19 cellular contexts compared by ENCODE assay signal in the genomic region with DNA sequence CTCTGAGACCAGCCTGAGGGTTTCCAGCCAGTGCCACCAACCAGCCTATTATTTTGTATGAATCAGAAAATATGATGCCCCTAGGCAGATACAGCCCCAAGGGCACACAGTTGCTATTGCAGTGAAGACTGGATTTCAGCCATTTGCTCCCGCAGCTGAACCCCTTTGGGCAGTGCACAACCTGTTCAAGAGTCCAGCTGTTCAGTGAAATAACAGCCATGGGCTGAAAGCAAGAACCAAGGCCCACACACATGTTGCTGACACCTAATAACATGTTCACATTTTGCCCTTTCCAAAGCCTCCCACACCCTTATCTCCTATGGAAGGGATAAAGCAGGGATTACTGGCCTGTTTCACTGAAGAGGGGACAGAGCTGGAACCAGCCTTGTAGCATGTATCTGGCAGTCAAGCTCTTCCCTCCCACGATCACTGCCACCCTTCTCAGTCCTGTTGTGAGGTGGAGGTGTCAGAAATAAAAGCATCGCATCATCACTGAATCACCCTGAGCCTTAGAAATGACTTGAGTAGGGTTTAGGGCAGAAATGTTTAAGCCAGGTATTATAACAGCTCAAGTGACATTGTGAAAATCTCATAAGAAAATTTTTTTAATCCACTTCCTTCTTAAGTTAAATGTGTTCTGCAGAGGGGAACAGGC.
A peak's percentile ranks its signal among the peaks of the same experiment; 100 is the strongest.
DNase-seq lines count a peak whose midpoint lies in the region; ATAC-seq and TF ChIP-seq lines count a peak whose summit lies in the region.
"Had no signal": no experiment of that assay in that cellular context is flagged by ENCODE, and none has a peak within 500 bp of the region (broad histone marks: within the 10 kb centered on the region; RNA-seq: fewer than 3 reads in every experiment).

No MANE protein-coding gene starts in this region.

- no peak overlapping the region for H3K27ac Mint-ChIP-seq in activated CD8-positive, alpha-beta T cell treated with anti-CD3 and anti-CD28 coated beads for 36 hours
- no peak overlapping the region for H3K27ac Mint-ChIP-seq in activated CD8-positive, alpha-beta T cell treated with anti-CD3 and anti-CD28 coated beads, Interleukin-2, amount 10 ng/mL, durations not matched to agents 7 days and 5 days
- H3K27ac Mint-ChIP-seq in neural crest cell (ENCODE audit: unreplicated experiment) = peak overlapping the region; percentile 38
- H3K27ac Mint-ChIP-seq: CD8-positive, alpha-beta memory T cell; GM23338 had no signal

- no peaks in the 10 kb centered on the region for H3K36me3 ChIP-seq in HEK293 (ENCODE audit: control insufficient read depth in 2 of 2, insufficient read depth in 1 of 2, low read length in 2 of 2)
- no peaks in the 10 kb centered on the region for H3K36me3 ChIP-seq in WERI-Rb-1
- H3K36me3 ChIP-seq: BLaER1 had no signal

- no peaks in the 10 kb centered on the region for H3K27me3 ChIP-seq in WERI-Rb-1 (ENCODE audit: insufficient read depth, low read depth, severe bottlenecking)
- H3K27me3 ChIP-seq: BLaER1 had no signal

- no peak overlapping the region for H3K4me3 Mint-ChIP-seq in activated CD8-positive, alpha-beta T cell treated with anti-CD3 and anti-CD28 coated beads for 36 hours
- no peak overlapping the region for H3K4me3 Mint-ChIP-seq in activated CD8-positive, alpha-beta T cell treated with anti-CD3 and anti-CD28 coated beads, Interleukin-2, amount 10 ng/mL, durations not matched to agents 7 days and 5 days
- H3K4me3 Mint-ChIP-seq in neural crest cell = no peak overlapping the region
- H3K4me3 Mint-ChIP-seq: CD8-positive, alpha-beta memory T cell; GM23338 had no signal

- H3K4me1 ChIP-seq in HEK293 (ENCODE audit: control insufficient read depth, insufficient read depth, low read length) = no peaks in the 10 kb centered on the region

- no peaks in the 10 kb centered on the region for H3K9me3 ChIP-seq in HEK293 (ENCODE audit: control insufficient read depth, insufficient read depth, low read depth, low read length)
- no peaks in the 10 kb centered on the region for H3K9me3 ChIP-seq in WERI-Rb-1 (ENCODE audit: severe bottlenecking)

- H3K36me3 Mint-ChIP-seq in activated CD8-positive, alpha-beta T cell treated with anti-CD3 and anti-CD28 coated beads for 36 hours (ENCODE audit: low read depth) = no peaks in the 10 kb centered on the region
- H3K36me3 Mint-ChIP-seq in activated CD8-positive, alpha-beta T cell treated with anti-CD3 and anti-CD28 coated beads, Interleukin-2, amount 10 ng/mL, durations not matched to agents 7 days and 5 days (ENCODE audit: low read depth) = no peaks in the 10 kb centered on the region
- no peaks in the 10 kb centered on the region for H3K36me3 Mint-ChIP-seq in neural crest cell (ENCODE audit: low read depth)
- H3K36me3 Mint-ChIP-seq: CD8-positive, alpha-beta memory T cell had no signal

- no peak overlapping the region for H3K4me3 ChIP-seq in HEK293 (ENCODE audit: low read depth, low read length)
- H3K4me3 ChIP-seq in WERI-Rb-1 (ENCODE audit: low read depth, low read length) = no peak overlapping the region
- H3K4me3 ChIP-seq: BLaER1, GM23338, K562 had no signal

- H3K27me3 Mint-ChIP-seq in activated CD8-positive, alpha-beta T cell treated with anti-CD3 and anti-CD28 coated beads for 36 hours = peaks cover 2% of the 10 kb centered on the region
- H3K27me3 Mint-ChIP-seq in activated CD8-positive, alpha-beta T cell treated with anti-CD3 and anti-CD28 coated beads, Interleukin-2, amount 10 ng/mL, durations not matched to agents 7 days and 5 days (ENCODE audit: low read depth) = peaks cover 2% of the 10 kb centered on the region
- H3K27me3 Mint-ChIP-seq in neural crest cell (ENCODE audit: low read depth) = no peaks in the 10 kb centered on the region

- no peaks in the 10 kb centered on the region for H3K9me3 Mint-ChIP-seq in activated CD8-positive, alpha-beta T cell treated with anti-CD3 and anti-CD28 coated beads for 36 hours
- H3K9me3 Mint-ChIP-seq in activated CD8-positive, alpha-beta T cell treated with anti-CD3 and anti-CD28 coated beads, Interleukin-2, amount 10 ng/mL, durations not matched to agents 7 days and 5 days (ENCODE audit: insufficient read depth) = no peaks in the 10 kb centered on the region
- no peaks in the 10 kb centered on the region for H3K9me3 Mint-ChIP-seq in neural crest cell
- H3K9me3 Mint-ChIP-seq: CD8-positive, alpha-beta memory T cell had no signal

- intact Hi-C loops in activated CD8-positive, alpha-beta T cell treated with anti-CD3 and anti-CD28 coated beads for 36 hours (cut with micrococcal nuclease) = no loop called here
- intact Hi-C loops in Right ventricle myocardium superior (cut with DNase I) = no loop called here

- peak; percentile 9 for DNase-seq in activated CD8-positive, alpha-beta T cell treated with anti-CD3 and anti-CD28 coated beads for 36 hours
- DNase-seq in activated CD8-positive, alpha-beta T cell treated with anti-CD3 and anti-CD28 coated beads, Interleukin-2, amount 10 ng/mL, durations not matched to agents 7 days and 5 days = no peak
- DNase-seq in WERI-Rb-1 (peak; percentile 62), neural crest cell (ENCODE audit: low read depth, low spot score) (no peak), Right ventricle myocardium superior (no peak), C1 segment of cervical spinal cord (lab: John Stamatoyannopoulos, UW) (no peak)
- DNase-seq: CD8-positive, alpha-beta memory T cell; DND-41; NCI-H1048; NCI-H1694; NCI-H2107; NCI-H2227 treated with DMSO at 0.1 percent for 48 hours; SHP77 had no signal

- POLR2A ChIA-PET in activated CD8-positive, alpha-beta T cell treated with anti-CD3 and anti-CD28 coated beads for 36 hours (lab: Charles Lee) = no interaction called here
- POLR2A ChIA-PET in activated CD8-positive, alpha-beta T cell treated with anti-CD3 and anti-CD28 coated beads, Interleukin-2, amount 10 ng/mL, durations not matched to agents 7 days and 5 days (lab: Charles Lee) = no interaction called here
- POLR2A ChIA-PET in HEK293 (lab: Yijun Ruan, JAX) = no interaction called here

- no peak for ATAC-seq in activated CD8-positive, alpha-beta T cell treated with anti-CD3 and anti-CD28 coated beads for 36 hours
- no peak for ATAC-seq in activated CD8-positive, alpha-beta T cell treated with anti-CD3 and anti-CD28 coated beads, Interleukin-2, amount 10 ng/mL, durations not matched to agents 7 days and 5 days
- ATAC-seq in Right ventricle myocardium superior (ENCODE audit: poor library complexity) = no peak
- no peak for ATAC-seq in HG03025 (IDR thresholded peaks at IDR 0.05; ENCODE audit: low FRiP score, unreplicated experiment)
- ATAC-seq: GM23338, HCT116, K562 had no signal

- no peaks in the 10 kb centered on the region for H3K4me1 Mint-ChIP-seq in activated CD8-positive, alpha-beta T cell treated with anti-CD3 and anti-CD28 coated beads for 36 hours (ENCODE audit: low read depth)
- no peaks in the 10 kb centered on the region for H3K4me1 Mint-ChIP-seq in activated CD8-positive, alpha-beta T cell treated with anti-CD3 and anti-CD28 coated beads, Interleukin-2, amount 10 ng/mL, durations not matched to agents 7 days and 5 days (ENCODE audit: low read depth)
- peaks cover 26% of the 10 kb centered on the region for H3K4me1 Mint-ChIP-seq in neural crest cell
- H3K4me1 Mint-ChIP-seq: CD8-positive, alpha-beta memory T cell; GM23338 had no signal

- CTCF ChIA-PET in activated CD8-positive, alpha-beta T cell treated with anti-CD3 and anti-CD28 coated beads for 36 hours (lab: Charles Lee) = no interaction called here
- CTCF ChIA-PET in activated CD8-positive, alpha-beta T cell treated with anti-CD3 and anti-CD28 coated beads, Interleukin-2, amount 10 ng/mL, durations not matched to agents 7 days and 5 days (lab: Charles Lee) = no interaction called here
- CTCF ChIA-PET in HEK293 (lab: Yijun Ruan, JAX) = interaction anchor here (0.6 kb wide), 1 partner anchor 27 kb away, joined by 3 read pairs; no protein-coding TSS in a partner anchor

- no peak overlapping the region for H3K27ac ChIP-seq in HEK293 (ENCODE audit: extremely low read depth, low read depth, low read length)
- no peak overlapping the region; the same call in none of the 2 replicates for H3K27ac ChIP-seq in WERI-Rb-1
- H3K27ac ChIP-seq: BLaER1 had no signal

- TF ChIP-seq CTCF in activated CD8-positive, alpha-beta T cell treated with anti-CD3 and anti-CD28 coated beads for 36 hours (IDR thresholded peaks at IDR 0.05) = no peak
- no peak for TF ChIP-seq CTCF in HEK293 (tag by site-specific recombination; IDR thresholded peaks at IDR 0.05)
- TF ChIP-seq CTCF in WERI-Rb-1 (IDR thresholded peaks at IDR 0.05; ENCODE audit: low read depth, low read length) = no peak
- TF ChIP-seq CTCF in neural crest cell (conservative IDR thresholded peaks at IDR 0.05) = no peak

TF ChIP-seq in HEK293, 187 proteins besides CTCF, POLR2A, EP300 and RAD21:
- TF ChIP-seq ZNF558 (tag by site-specific recombination; IDR thresholded peaks at IDR 0.05) = no peak
- TF ChIP-seq ZNF292 (tag by site-specific recombination; IDR thresholded peaks at IDR 0.05; ENCODE audit: borderline replicate concordance, low read depth) = no peak
- TF ChIP-seq ZSCAN23 (tag by site-specific recombination; IDR thresholded peaks at IDR 0.05) = no peak
- no peak for TF ChIP-seq ZNF184 (tag by site-specific recombination; IDR thresholded peaks at IDR 0.05)
- TF ChIP-seq ZFHX2 (tag by site-specific recombination; conservative IDR thresholded peaks at IDR 0.05) = peak; percentile 77
- no peak for TF ChIP-seq ZNF510 (tag by site-specific recombination; IDR thresholded peaks at IDR 0.05; ENCODE audit: insufficient replicate concordance)
- TF ChIP-seq, protein P1, sequence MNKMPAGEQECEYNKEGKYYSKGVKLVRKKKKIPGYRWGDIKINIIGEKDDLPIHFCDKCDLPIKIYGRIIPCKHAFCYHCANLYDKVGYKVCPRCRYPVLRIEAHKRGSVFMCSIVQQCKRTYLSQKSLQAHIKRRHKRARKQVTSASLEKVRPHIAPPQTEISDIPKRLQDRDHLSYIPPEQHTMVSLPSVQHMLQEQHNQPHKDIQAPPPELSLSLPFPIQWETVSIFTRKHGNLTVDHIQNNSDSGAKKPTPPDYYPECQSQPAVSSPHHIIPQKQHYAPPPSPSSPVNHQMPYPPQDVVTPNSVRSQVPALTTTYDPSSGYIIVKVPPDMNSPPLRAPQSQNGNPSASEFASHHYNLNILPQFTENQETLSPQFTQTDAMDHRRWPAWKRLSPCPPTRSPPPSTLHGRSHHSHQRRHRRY (tag by site-specific recombination; IDR thresholded peaks at IDR 0.05) = no peak
- TF ChIP-seq EGR2 (tag by site-specific recombination; IDR thresholded peaks at IDR 0.05; ENCODE audit: low read depth) = peak; percentile 66; the same call in 1 of the 2 replicates
- 0 out of 2 replicates have a peak, but pooled peaks have one; percentile 22 for TF ChIP-seq SCRT2 (tag by site-specific recombination; IDR thresholded peaks at IDR 0.05)

Comparison
In these comparisons a context has a peak if more than half of its experiments do, and no peak if none do; other contexts are left out.
1. DNase-seq: peak in activated CD8-positive, alpha-beta T cell treated with anti-CD3 and anti-CD28 coated beads for 36 hours (single experiment) and WERI-Rb-1 (single experiment); none in activated CD8-positive, alpha-beta T cell treated with anti-CD3 and anti-CD28 coated beads, Interleukin-2, amount 10 ng/mL, durations not matched to agents 7 days and 5 days (single experiment), neural crest cell (single experiment), Right ventricle myocardium superior (single experiment) and C1 segment of cervical spinal cord (0 of 14).